ENCODE assay signal across 8 cellular contexts in genomic region chr7:42843209-42843800, GRCh38.
A peak's percentile ranks its signal among the peaks of the same experiment; 100 is the strongest.
DNase-seq lines count a peak whose midpoint lies in the region; ATAC-seq and TF ChIP-seq lines count a peak whose summit lies in the region.

No MANE protein-coding gene starts in this region.

- TF ChIP-seq CTCF in OCI-LY7 (conservative IDR thresholded peaks at IDR 0.05; ENCODE audit: low read length) = peak; percentile 63
- peak; percentile 69 for TF ChIP-seq CTCF in epithelial cell of proximal tubule (conservative IDR thresholded peaks at IDR 0.05; ENCODE audit: low read depth, low read length)
- TF ChIP-seq CTCF in neural cell (IDR thresholded peaks at IDR 0.05; ENCODE audit: poor library complexity, severe bottlenecking) = peak; percentile 50

- no peak overlapping the region for H3K27ac ChIP-seq in OCI-LY7 (ENCODE audit: low read depth, low read length, poor library complexity, severe bottlenecking)
- no peak overlapping the region for H3K27ac ChIP-seq in neural cell (ENCODE audit: low read length)

- CTCF ChIA-PET in OCI-LY7 (lab: Charles Lee; ENCODE audit: unreplicated experiment) = interaction anchor here (0.6 kb wide), 1 partner anchor 903 kb away, joined by 3 read pairs; no protein-coding TSS in a partner anchor

- POLR2A ChIA-PET in OCI-LY7 (lab: Charles Lee) = interaction anchor here (0.8 kb wide), 1 partner anchor 23 kb away, joined by 3 read pairs; no protein-coding TSS in a partner anchor

- H3K9ac ChIP-seq in neural cell (ENCODE audit: low read length) = no peak overlapping the region

- H3K36me3 ChIP-seq in OCI-LY7 (ENCODE audit: insufficient read depth, low read length) (no peaks in the 10 kb centered on the region), neural cell (ENCODE audit: insufficient read depth, low read length) (no peaks in the 10 kb centered on the region)

- H3K4me1 ChIP-seq in OCI-LY7 (ENCODE audit: insufficient read depth, low read length, poor library complexity, severe bottlenecking) = no peaks in the 10 kb centered on the region

- H3K4me2 ChIP-seq in OCI-LY7 (ENCODE audit: low read length) (no peak overlapping the region), neural cell (ENCODE audit: low read length) (no peak overlapping the region)

- peak; percentile 85 for ATAC-seq in HG02884 (IDR thresholded peaks at IDR 0.05; ENCODE audit: unreplicated experiment)
- ATAC-seq in GM19328 (IDR thresholded peaks at IDR 0.05; ENCODE audit: unreplicated experiment) = no peak

- DNase-seq in NCI-H510A treated with DMSO at 0.1 percent for 48 hours (lab: John Stamatoyannopoulos, UW) (peak; percentile 5), NCI-H510A (lab: John Stamatoyannopoulos, UW) (no peak), OCI-LY7 (ENCODE audit: low spot score) (peak; percentile 28), epithelial cell of proximal tubule (ENCODE audit: low read depth) (no peak), middle frontal gyrus (ENCODE audit: extremely low spot score, low spot score) (no peak)

- H4K20me1 ChIP-seq in OCI-LY7 (ENCODE audit: insufficient read depth, low read length) (no peaks in the 10 kb centered on the region), neural cell (ENCODE audit: insufficient read depth) (no peaks in the 10 kb centered on the region)

- no peaks in the 10 kb centered on the region for H3K9me2 ChIP-seq in OCI-LY7 (ENCODE audit: insufficient read depth, low read length)
- H3K9me2 ChIP-seq in neural cell (ENCODE audit: insufficient read depth, low read length) = no peaks in the 10 kb centered on the region

- intact Hi-C loops in OCI-LY7 (cut with micrococcal nuclease; ENCODE audit: unreplicated experiment) = loop anchor here (10.0 kb wide), 1 partner anchor 899 kb away; no protein-coding TSS in a partner anchor

- H3K4me3 ChIP-seq in OCI-LY7 (ENCODE audit: low read depth, low read length, poor library complexity, severe bottlenecking) (no peak overlapping the region), epithelial cell of proximal tubule (ENCODE audit: low read depth, low read length) (peak overlapping the region; percentile 34), neural cell (ENCODE audit: low read length) (no peak overlapping the region)

- H3K9me3 ChIP-seq in OCI-LY7 (ENCODE audit: low read length) (no peaks in the 10 kb centered on the region), neural cell (ENCODE audit: low read length) (no peaks in the 10 kb centered on the region)

- BruUV-seq in OCI-LY7 (replicated peaks; lab: Mats Ljungman, UMichigan) = no TSS peak

- no peak for TF ChIP-seq EP300 in neural cell (conservative IDR thresholded peaks at IDR 0.05; ENCODE audit: poor library complexity, severe bottlenecking)

- no peak overlapping the region for H2AFZ ChIP-seq in OCI-LY7 (ENCODE audit: low read length)
- no peak overlapping the region for H2AFZ ChIP-seq in neural cell (ENCODE audit: low read depth, low read length)

- no peaks in the 10 kb centered on the region for H3F3A ChIP-seq in neural cell (ENCODE audit: insufficient read depth, low read length, poor library complexity, severe bottlenecking)

- H3K27me3 ChIP-seq in neural cell (ENCODE audit: insufficient read depth, low read depth, low read length) = no peaks in the 10 kb centered on the region

- TF ChIP-seq RAD21 in neural cell (conservative IDR thresholded peaks at IDR 0.05) = peak; percentile 62

- H3K79me2 ChIP-seq in OCI-LY7 (ENCODE audit: insufficient read depth, low read depth, low read length) (no peaks in the 10 kb centered on the region), neural cell (replicated peaks; ENCODE audit: insufficient read depth, low read length) (no peaks in the 10 kb centered on the region)

TF ChIP-seq in neural cell, 6 proteins besides CTCF, POLR2A, EP300 and RAD21:
- TF ChIP-seq SMC3 (conservative IDR thresholded peaks at IDR 0.05; ENCODE audit: poor library complexity) (peak; percentile 54), REST (IDR thresholded peaks at IDR 0.05; ENCODE audit: borderline replicate concordance) (no peak)

Comparison
In these comparisons a context has a peak if more than half of its experiments do, and no peak if none do; other contexts are left out.
1. DNase-seq: peak in NCI-H510A treated with DMSO at 0.1 percent for 48 hours (single experiment) and OCI-LY7 (single experiment); none in NCI-H510A (single experiment), epithelial cell of proximal tubule (single experiment) and middle frontal gyrus (single experiment).
2. Peak in every context shown above with its lines, with median percentiles within 50 percentile points of each other: CTCF ChIP-seq.